ENCODE assay signal across 1 cellular context in the genomic region with DNA sequence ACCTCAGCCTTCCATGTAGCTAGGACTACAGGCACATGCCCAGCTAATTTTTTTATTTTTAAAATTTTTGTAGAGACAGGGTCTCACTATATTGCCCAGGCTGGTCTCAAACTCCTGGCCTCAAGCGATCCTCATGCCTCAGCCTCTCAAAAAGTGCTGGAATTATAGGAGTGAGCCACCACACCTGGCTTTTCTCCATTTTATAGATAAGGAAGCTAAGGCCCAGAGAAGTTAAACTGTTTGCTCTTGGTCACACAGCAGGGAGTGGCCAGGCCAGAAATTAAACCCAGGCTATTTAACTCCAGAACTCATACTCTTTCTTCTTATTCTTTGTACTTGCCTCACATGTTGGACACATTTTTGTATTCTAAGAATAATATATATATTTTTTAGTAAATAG.
TF ChIP-seq lines count a peak whose summit lies in the region.

No MANE protein-coding gene starts in this region.

TF ChIP-seq in K562, 482 proteins besides CTCF, POLR2A, EP300 and RAD21:
- peak; percentile 51 for TF ChIP-seq RBM25 (IDR thresholded peaks at IDR 0.05; ENCODE audit: low read depth, low read length, severe bottlenecking)
- TF ChIP-seq NFIC (IDR thresholded peaks at IDR 0.05), result no peak
- TF ChIP-seq ZNF263 (CRISPR knock-in tag; IDR thresholded peaks at IDR 0.05; ENCODE audit: borderline replicate concordance), result no peak
- TF ChIP-seq, protein P1, sequence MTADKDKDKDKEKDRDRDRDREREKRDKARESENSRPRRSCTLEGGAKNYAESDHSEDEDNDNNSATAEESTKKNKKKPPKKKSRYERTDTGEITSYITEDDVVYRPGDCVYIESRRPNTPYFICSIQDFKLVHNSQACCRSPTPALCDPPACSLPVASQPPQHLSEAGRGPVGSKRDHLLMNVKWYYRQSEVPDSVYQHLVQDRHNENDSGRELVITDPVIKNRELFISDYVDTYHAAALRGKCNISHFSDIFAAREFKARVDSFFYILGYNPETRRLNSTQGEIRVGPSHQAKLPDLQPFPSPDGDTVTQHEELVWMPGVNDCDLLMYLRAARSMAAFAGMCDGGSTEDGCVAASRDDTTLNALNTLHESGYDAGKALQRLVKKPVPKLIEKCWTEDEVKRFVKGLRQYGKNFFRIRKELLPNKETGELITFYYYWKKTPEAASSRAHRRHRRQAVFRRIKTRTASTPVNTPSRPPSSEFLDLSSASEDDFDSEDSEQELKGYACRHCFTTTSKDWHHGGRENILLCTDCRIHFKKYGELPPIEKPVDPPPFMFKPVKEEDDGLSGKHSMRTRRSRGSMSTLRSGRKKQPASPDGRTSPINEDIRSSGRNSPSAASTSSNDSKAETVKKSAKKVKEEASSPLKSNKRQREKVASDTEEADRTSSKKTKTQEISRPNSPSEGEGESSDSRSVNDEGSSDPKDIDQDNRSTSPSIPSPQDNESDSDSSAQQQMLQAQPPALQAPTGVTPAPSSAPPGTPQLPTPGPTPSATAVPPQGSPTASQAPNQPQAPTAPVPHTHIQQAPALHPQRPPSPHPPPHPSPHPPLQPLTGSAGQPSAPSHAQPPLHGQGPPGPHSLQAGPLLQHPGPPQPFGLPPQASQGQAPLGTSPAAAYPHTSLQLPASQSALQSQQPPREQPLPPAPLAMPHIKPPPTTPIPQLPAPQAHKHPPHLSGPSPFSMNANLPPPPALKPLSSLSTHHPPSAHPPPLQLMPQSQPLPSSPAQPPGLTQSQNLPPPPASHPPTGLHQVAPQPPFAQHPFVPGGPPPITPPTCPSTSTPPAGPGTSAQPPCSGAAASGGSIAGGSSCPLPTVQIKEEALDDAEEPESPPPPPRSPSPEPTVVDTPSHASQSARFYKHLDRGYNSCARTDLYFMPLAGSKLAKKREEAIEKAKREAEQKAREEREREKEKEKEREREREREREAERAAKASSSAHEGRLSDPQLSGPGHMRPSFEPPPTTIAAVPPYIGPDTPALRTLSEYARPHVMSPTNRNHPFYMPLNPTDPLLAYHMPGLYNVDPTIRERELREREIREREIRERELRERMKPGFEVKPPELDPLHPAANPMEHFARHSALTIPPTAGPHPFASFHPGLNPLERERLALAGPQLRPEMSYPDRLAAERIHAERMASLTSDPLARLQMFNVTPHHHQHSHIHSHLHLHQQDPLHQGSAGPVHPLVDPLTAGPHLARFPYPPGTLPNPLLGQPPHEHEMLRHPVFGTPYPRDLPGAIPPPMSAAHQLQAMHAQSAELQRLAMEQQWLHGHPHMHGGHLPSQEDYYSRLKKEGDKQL (CRISPR knock-in tag; IDR thresholded peaks at IDR 0.05; ENCODE audit: borderline replicate concordance), result no peak
- no peak for TF ChIP-seq SMARCA4 (IDR thresholded peaks at IDR 0.05)
- 0 out of 2 replicates have a peak, but pooled peaks have one; percentile 9 for TF ChIP-seq ZNF121 (CRISPR knock-in tag; conservative IDR thresholded peaks at IDR 0.05)
- TF ChIP-seq KDM1A (IDR thresholded peaks at IDR 0.05), result no peak
